1 cellular context compared by ENCODE assay signal in genomic region chr2:170084820-170085475, GRCh38.
TF ChIP-seq lines count a peak whose summit lies in the region.

No MANE protein-coding gene starts in this region.

TF ChIP-seq in SK-N-SH treated with all-trans-retinoic acid at 6 μM for 48 hours, 23 proteins besides CTCF, POLR2A, EP300 and RAD21 (continued from another document):
- TF ChIP-seq CSRNP3 (CRISPR knock-in tag; IDR thresholded peaks at IDR 0.05): no peak
- TF ChIP-seq, protein P1, sequence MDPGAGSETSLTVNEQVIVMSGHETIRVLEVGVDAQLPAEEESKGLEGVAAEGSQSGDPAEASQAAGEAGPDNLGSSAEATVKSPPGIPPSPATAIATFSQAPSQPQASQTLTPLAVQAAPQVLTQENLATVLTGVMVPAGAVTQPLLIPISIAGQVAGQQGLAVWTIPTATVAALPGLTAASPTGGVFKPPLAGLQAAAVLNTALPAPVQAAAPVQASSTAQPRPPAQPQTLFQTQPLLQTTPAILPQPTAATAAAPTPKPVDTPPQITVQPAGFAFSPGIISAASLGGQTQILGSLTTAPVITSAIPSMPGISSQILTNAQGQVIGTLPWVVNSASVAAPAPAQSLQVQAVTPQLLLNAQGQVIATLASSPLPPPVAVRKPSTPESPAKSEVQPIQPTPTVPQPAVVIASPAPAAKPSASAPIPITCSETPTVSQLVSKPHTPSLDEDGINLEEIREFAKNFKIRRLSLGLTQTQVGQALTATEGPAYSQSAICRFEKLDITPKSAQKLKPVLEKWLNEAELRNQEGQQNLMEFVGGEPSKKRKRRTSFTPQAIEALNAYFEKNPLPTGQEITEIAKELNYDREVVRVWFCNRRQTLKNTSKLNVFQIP (CRISPR knock-in tag; IDR thresholded peaks at IDR 0.05; ENCODE audit: borderline replicate concordance, low read depth): no peak
- no peak for TF ChIP-seq ISL1 (CRISPR knock-in tag; IDR thresholded peaks at IDR 0.05)
- TF ChIP-seq ESRRG (CRISPR knock-in tag; IDR thresholded peaks at IDR 0.05): no peak
- no peak for TF ChIP-seq ZNF8 (CRISPR knock-in tag; IDR thresholded peaks at IDR 0.05)
- TF ChIP-seq ZFP3 (CRISPR knock-in tag; IDR thresholded peaks at IDR 0.05): no peak
- TF ChIP-seq RARB (CRISPR knock-in tag; IDR thresholded peaks at IDR 0.05): no peak
- no peak for TF ChIP-seq TSHZ2 (CRISPR knock-in tag; IDR thresholded peaks at IDR 0.05)
